ENCODE assay signal across 2 cellular contexts in the genomic region with DNA sequence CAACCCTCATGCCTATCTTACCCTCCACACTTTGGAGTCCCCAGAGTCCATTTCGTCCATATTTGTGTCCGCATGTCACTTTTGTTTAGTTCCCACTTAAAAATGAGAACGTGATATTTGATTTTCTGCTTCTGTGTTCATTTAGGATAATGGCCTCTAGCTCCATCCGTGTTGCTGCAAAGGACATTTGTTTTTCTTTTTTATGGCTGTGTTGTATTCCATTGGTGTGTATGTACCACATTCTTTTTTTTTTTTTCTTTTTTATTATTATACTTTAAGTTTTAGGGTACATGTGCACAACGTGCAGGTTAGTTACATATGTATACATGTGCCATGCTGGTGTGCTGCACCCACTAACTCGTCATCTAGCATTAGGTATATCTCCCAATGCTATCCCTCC. TPM values are rescaled to one million over a fixed set of nuclear protein-coding genes. Genes with fewer than 3 reads are reported as not detected.
"Had no signal": no experiment of that assay in that cellular context is flagged by ENCODE, and none has a peak within 500 bp of the region (broad histone marks: within the 10 kb centered on the region; RNA-seq: fewer than 3 reads in every experiment).

No MANE protein-coding gene starts in this region.

RNA-seq across cellular contexts. Expression of a gene that starts 7.2 kb away (rescaled TPM):
- total RNA-seq: G401, GM12878 had no signal
- polyA plus RNA-seq: GM12878 had no signal
